In the genomic region with DNA sequence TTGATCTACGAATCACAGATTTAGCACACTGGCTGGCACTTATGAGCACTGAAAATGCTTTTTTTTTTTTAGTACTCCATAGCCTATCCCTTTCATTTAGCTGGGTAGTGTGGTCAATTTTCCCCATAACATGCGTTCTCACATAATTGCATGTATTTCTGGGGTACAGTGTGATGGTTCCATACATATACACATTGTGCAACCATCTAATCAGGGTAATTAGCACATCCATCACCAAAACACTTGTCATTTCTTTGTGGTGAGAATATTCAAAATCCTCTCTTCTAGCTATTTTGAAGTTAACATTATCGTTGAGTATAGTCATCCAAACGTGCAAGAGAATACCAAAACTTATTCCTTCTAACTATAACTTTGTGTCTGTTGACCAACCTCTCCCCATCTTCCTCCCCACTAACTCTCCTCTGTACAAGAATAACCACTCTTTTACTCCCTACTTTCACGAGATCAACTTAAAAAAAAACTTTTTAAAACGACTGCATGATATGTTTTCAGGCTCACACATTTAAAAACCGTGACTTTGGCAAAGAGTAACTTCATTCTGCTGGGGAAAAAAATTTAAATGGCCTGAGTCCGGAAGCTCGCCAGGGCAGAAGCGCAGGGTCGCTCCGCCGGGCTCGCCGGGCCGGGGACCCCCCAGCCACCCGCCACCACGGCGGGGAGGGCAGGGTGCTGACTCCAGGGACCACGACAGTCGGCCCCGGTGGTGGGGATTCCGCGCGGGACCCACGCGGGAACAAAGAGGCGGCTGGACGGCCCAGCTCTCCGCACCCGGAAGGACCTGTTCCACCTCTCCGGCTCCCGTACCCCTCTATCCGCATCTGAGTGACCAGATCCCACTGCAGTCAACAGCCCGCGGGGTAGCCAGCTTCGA, we compare ENCODE assay signal across 9 cellular contexts. TPM values are rescaled to one million over a fixed set of nuclear protein-coding genes. Genes with fewer than 3 reads are reported as not detected.
DNase-seq lines count a peak whose midpoint lies in the region; ATAC-seq, FAIRE-seq and TF ChIP-seq lines count a peak whose summit lies in the region.
"Had no signal": no experiment of that assay in that cellular context is flagged by ENCODE, and none has a peak within 500 bp of the region (broad histone marks: within the 10 kb centered on the region; RNA-seq: fewer than 3 reads in every experiment).

No MANE protein-coding gene starts in this region.

- TF ChIP-seq POLR2A in A549 (IDR thresholded peaks at IDR 0.05; ENCODE audit: low read length) (no peak), lower leg skin (IDR thresholded peaks at IDR 0.05) (no peak)

- no peaks in the 10 kb centered on the region for H3K27me3 ChIP-seq in brain microvascular endothelial cell (replicated peaks)

- H3K9me3 ChIP-seq in A549: no peaks in the 10 kb centered on the region

- in situ Hi-C loops in KBM-7 (cut with MboI; ENCODE audit: low pct_unique_long_range_greater_than_20kb, low sequenced_read_pairs): no loop called here
- in situ Hi-C loops in brain microvascular endothelial cell (cut with HindIII; ENCODE audit: low pct_ligation_motif_present, low sequenced_read_pairs): no loop called here

- peak overlapping the region; percentile 99 for H3K27ac Mint-ChIP-seq in type B pancreatic cell

- peak overlapping the region; percentile 94 to 96 for H3K27ac ChIP-seq in A549
- peak overlapping the region; percentile 81 for H3K27ac ChIP-seq in brain microvascular endothelial cell

- no peaks in the 10 kb centered on the region for H3K9me3 Mint-ChIP-seq in type B pancreatic cell

- H3K4me1 Mint-ChIP-seq in type B pancreatic cell (ENCODE audit: unreplicated experiment): peaks cover 45% of the 10 kb centered on the region

- WGBS in A549 (ENCODE audit: missing lambda C conversion rate): 8% methylated on average over 16 of the region's 37 CpGs
- WGBS in lower leg skin, 2 donors: 6 to 9% methylated on average over 19 to 28 of the region's 37 CpGs

- no peak for TF ChIP-seq RAD21 in A549 (conservative IDR thresholded peaks at IDR 0.05 in 1 of 2, IDR thresholded peaks at IDR 0.05 in 1 of 2)

- intact Hi-C loops in lower leg skin (cut with DNase I; ENCODE audit: low total_unique reads): no loop called here

- POLR2A ChIA-PET in A549 (lab: Yijun Ruan, JAX): interaction anchor here (0.5 to 1.7 kb wide), 12 partner anchors 10 to 1074 kb away, joined by 3 to 8 read pairs (median 4); no protein-coding TSS in a partner anchor

- CTCF ChIA-PET in A549 (lab: Yijun Ruan, JAX): interaction anchor here (0.7 to 2.8 kb wide), 7 partner anchors 14 to 360 kb away, joined by 3 to 12 read pairs (median 9); no protein-coding TSS in a partner anchor

- no peak for TF ChIP-seq CTCF in A549 (IDR thresholded peaks at IDR 0.05)
- TF ChIP-seq CTCF in brain microvascular endothelial cell (IDR thresholded peaks at IDR 0.05; ENCODE audit: low read depth, low read length, missing control alignments): no peak
- no peak for TF ChIP-seq CTCF in lower leg skin (IDR thresholded peaks at IDR 0.05)
- TF ChIP-seq CTCF in type B pancreatic cell (conservative IDR thresholded peaks at IDR 0.05): no peak

- no peak for FAIRE-seq in A549 (lab: Jason Lieb, UNC)

- H3K4me2 ChIP-seq in A549: peak overlapping the region; percentile 78

- ATAC-seq in A549 (peak; percentile 12 to 41), GM19452 (IDR thresholded peaks at IDR 0.05; ENCODE audit: unreplicated experiment) (peak; percentile 2)

- peaks cover 7% of the 10 kb centered on the region for H3K4me1 ChIP-seq in A549

- DNase-seq in A549 (ENCODE audit: low read depth in 1 of 2, low spot score in 1 of 2) (peak in 1 of 2 experiments; percentile 10), KBM-7 (peak; percentile 32), brain microvascular endothelial cell (no peak), lower leg skin (ENCODE audit: low spot score in 2 of 2) (peak in 1 of 2 donors; percentile 92), type B pancreatic cell (ENCODE audit: extremely low spot score, unreplicated experiment) (no peak), NCI-H82 treated with DMSO at 0.1 percent for 48 hours (lab: John Stamatoyannopoulos, UW; ENCODE audit: unreplicated experiment) (no peak), GM03348 (ENCODE audit: low spot score) (no peak)

- TF ChIP-seq EP300 in A549 (IDR thresholded peaks at IDR 0.05): no peak

- peak overlapping the region; percentile 93 for H3K4me3 Mint-ChIP-seq in type B pancreatic cell

- peaks cover 17% of the 10 kb centered on the region for H3K36me3 Mint-ChIP-seq in type B pancreatic cell

- H3K4me3 ChIP-seq in A549: peak overlapping the region; percentile 90
- peak overlapping the region; percentile 94 for H3K4me3 ChIP-seq in brain microvascular endothelial cell (ENCODE audit: low read depth, low read length)
- peak overlapping the region; percentile 73 for H3K4me3 ChIP-seq in lower leg skin (ENCODE audit: low read depth, poor library complexity, severe bottlenecking)

- H3K27me3 Mint-ChIP-seq in type B pancreatic cell: no peaks in the 10 kb centered on the region

- H3K36me3 ChIP-seq in brain microvascular endothelial cell (replicated peaks): no peaks in the 10 kb centered on the region

TF ChIP-seq in A549, 52 proteins besides CTCF, POLR2A, EP300 and RAD21:
- TF ChIP-seq RFX5 (IDR thresholded peaks at IDR 0.05) (no peak), ZSCAN20 (CRISPR knock-in tag; IDR thresholded peaks at IDR 0.05) (no peak), TFCP2L1 (CRISPR knock-in tag; IDR thresholded peaks at IDR 0.05) (no peak), KDM1A (IDR thresholded peaks at IDR 0.05; ENCODE audit: low read depth) (no peak), NFE2L2 (conservative IDR thresholded peaks at IDR 0.05; ENCODE audit: low read length) (no peak), CEBPB (IDR thresholded peaks at IDR 0.05) (no peak), BHLHE40 (IDR thresholded peaks at IDR 0.05; ENCODE audit: low read depth, low read length) (no peak), NPAS2 (CRISPR knock-in tag; IDR thresholded peaks at IDR 0.05; ENCODE audit: borderline replicate concordance) (no peak), HOXB5 (CRISPR knock-in tag; IDR thresholded peaks at IDR 0.05) (no peak), POLR2AphosphoS2 (conservative IDR thresholded peaks at IDR 0.05; ENCODE audit: low read length) (no peak), FOXS1 (CRISPR knock-in tag; IDR thresholded peaks at IDR 0.05) (no peak), ZFP36 (IDR thresholded peaks at IDR 0.05; ENCODE audit: borderline replicate concordance, partially characterized antibody) (no peak)
- TF ChIP-seq, protein P1, sequence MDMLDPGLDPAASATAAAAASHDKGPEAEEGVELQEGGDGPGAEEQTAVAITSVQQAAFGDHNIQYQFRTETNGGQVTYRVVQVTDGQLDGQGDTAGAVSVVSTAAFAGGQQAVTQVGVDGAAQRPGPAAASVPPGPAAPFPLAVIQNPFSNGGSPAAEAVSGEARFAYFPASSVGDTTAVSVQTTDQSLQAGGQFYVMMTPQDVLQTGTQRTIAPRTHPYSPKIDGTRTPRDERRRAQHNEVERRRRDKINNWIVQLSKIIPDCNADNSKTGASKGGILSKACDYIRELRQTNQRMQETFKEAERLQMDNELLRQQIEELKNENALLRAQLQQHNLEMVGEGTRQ (IDR thresholded peaks at IDR 0.05): no peak
- TF ChIP-seq, protein P2, sequence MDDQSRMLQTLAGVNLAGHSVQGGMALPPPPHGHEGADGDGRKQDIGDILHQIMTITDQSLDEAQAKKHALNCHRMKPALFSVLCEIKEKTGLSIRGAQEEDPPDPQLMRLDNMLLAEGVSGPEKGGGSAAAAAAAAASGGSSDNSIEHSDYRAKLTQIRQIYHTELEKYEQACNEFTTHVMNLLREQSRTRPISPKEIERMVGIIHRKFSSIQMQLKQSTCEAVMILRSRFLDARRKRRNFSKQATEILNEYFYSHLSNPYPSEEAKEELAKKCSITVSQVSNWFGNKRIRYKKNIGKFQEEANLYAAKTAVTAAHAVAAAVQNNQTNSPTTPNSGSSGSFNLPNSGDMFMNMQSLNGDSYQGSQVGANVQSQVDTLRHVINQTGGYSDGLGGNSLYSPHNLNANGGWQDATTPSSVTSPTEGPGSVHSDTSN (IDR thresholded peaks at IDR 0.05): no peak
- TF ChIP-seq, protein P3, sequence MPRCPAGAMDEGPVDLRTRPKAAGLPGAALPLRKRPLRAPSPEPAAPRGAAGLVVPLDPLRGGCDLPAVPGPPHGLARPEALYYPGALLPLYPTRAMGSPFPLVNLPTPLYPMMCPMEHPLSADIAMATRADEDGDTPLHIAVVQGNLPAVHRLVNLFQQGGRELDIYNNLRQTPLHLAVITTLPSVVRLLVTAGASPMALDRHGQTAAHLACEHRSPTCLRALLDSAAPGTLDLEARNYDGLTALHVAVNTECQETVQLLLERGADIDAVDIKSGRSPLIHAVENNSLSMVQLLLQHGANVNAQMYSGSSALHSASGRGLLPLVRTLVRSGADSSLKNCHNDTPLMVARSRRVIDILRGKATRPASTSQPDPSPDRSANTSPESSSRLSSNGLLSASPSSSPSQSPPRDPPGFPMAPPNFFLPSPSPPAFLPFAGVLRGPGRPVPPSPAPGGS (IDR thresholded peaks at IDR 0.05): no peak

RNA-seq across cellular contexts. Expression of a gene that starts 0.9 kb away (rescaled TPM):
- polyA plus RNA-seq in A549 (2011; rRNA removed) (92.8 and 103 TPM in 2 replicates), A549 (2017; fragmentation: RNase III; extraction: RNeasy Plus Mini Kit Qiagen cat#74134 plus additional on column Dnase treatment) (59.8 to 63.2 TPM (median 61.6 TPM) in 3 replicates)
- polyA plus RNA-seq in A549 (2012; cell fraction: cytosol; rRNA removed): 44.3 and 57.1 TPM in 2 replicates
- 40.9 and 51.8 TPM in 2 replicates for polyA plus RNA-seq in A549 (2012; cell fraction: nucleus; rRNA removed)
- 34.0 and 34.5 TPM in 2 replicates for polyA minus RNA-seq in A549 (2011; rRNA and poly(A)+ RNA removed)
- total RNA-seq in lower leg skin (100 to 1,000 TPM in 2 of 4 donors, 10 to 100 TPM in 2; 94.8 to 125 (median 106) TPM), type B pancreatic cell (ENCODE audit: low replicate concordance) (66.0 and 77.2 TPM in 2 replicates)

RNA-seq across cellular contexts. Expression of a gene that starts 58.4 kb away (rescaled TPM):
- polyA plus RNA-seq in A549 (2011; rRNA removed) (not detected in 2 replicates), A549 (2017; fragmentation: RNase III; extraction: RNeasy Plus Mini Kit Qiagen cat#74134 plus additional on column Dnase treatment) (not detected in 3 replicates)
- not detected in 2 replicates for polyA plus RNA-seq in A549 (2012; cell fraction: cytosol; rRNA removed)
- polyA plus RNA-seq in A549 (2012; cell fraction: nucleus; rRNA removed): not detected in 2 replicates
- not detected in 2 replicates for polyA minus RNA-seq in A549 (2011; rRNA and poly(A)+ RNA removed)
- total RNA-seq in lower leg skin (not detected), type B pancreatic cell (ENCODE audit: low replicate concordance) (not detected in 2 replicates)
- total RNA-seq: lung microvascular endothelial cell had no signal
